Comparison of ENCODE assay signal across 1 cellular context in genomic region chr1:16068356-16069270, GRCh38.
TF ChIP-seq lines count a peak whose summit lies in the region.

No MANE protein-coding gene starts in this region.

TF ChIP-seq in IMR-90, 13 proteins besides CTCF, POLR2A, EP300 and RAD21 (continued from another document):
- no peak for TF ChIP-seq ELK1 (IDR thresholded peaks at IDR 0.05; ENCODE audit: borderline replicate concordance, low read depth, low read length)
